In the genomic region with DNA sequence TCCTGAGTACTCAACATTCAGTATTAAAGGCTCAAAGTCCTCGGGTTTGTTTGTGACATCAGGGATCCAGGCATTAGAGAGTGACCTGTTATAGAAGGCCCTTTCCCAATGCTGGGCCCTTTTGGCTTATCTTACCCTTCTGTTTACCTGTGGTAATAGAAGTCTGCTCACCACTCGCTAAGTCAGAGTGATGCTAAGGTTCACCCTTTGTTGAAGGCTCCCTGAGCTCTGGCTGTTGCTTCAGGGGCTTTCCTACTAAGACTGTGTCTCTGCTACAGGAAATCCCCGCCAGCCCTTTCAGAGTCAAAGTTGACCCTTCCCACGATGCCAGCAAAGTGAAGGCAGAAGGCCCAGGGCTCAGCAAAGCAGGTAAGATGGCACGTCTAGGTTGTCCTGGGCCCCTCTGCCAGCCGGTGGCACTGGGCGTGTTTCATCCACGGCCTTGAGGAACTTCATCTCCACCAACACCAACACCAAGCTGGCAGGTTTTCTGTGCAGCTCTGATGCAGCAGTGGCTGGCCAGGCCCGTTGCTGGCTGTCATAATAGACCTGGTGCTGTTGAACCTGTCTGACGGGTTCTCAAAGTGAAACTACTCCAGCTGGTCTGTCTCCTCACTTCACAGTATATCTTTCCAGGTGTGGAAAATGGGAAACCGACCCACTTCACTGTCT, we compare ENCODE assay signal across 9 cellular contexts.
A peak's percentile ranks its signal among the peaks of the same experiment; 100 is the strongest.
DNase-seq lines count a peak whose midpoint lies in the region; FAIRE-seq and TF ChIP-seq lines count a peak whose summit lies in the region.
"Had no signal": no experiment of that assay in that cellular context is flagged by ENCODE, and none has a peak within 500 bp of the region (broad histone marks: within the 10 kb centered on the region; RNA-seq: fewer than 3 reads in every experiment).

No MANE protein-coding gene starts in this region.

- DNase-seq in GM19239 (ENCODE audit: insufficient read length, low spot score) (peak; percentile 16), HT-29 (ENCODE audit: low spot score) (peak; percentile 83), endodermal cell (no peak), suprapubic skin (ENCODE audit: low spot score in 2 of 2) (peak in 1 of 2 donors; percentile 80), dorsolateral prefrontal cortex (no peak), SKM-1 (lab: John Stamatoyannopoulos, UW; ENCODE audit: unreplicated experiment) (no peak)
- no peak for DNase-seq in stimulated activated CD4-positive, alpha-beta T cell treated with anti-CD3 and anti-CD28 coated beads, Interleukin-15, amount 100 ng/mL, for 24 hours

- no peaks in the 10 kb centered on the region for H3K27me3 Mint-ChIP-seq in endodermal cell (ENCODE audit: insufficient read depth)
- H3K27me3 Mint-ChIP-seq: brain had no signal

- no peak for TF ChIP-seq EP300 in suprapubic skin (IDR thresholded peaks at IDR 0.05)

- no peak overlapping the region for H3K4me3 Mint-ChIP-seq in endodermal cell
- H3K4me3 Mint-ChIP-seq: brain had no signal

- H3K9ac ChIP-seq in endodermal cell (ENCODE audit: extremely low read depth, low read length, poor library complexity, severe bottlenecking) = no peak overlapping the region

- no peak overlapping the region for H3K27ac ChIP-seq in endodermal cell (ENCODE audit: low read depth, low read length)
- H3K27ac ChIP-seq in suprapubic skin = peak overlapping the region; percentile 85
- no peak overlapping the region for H3K27ac ChIP-seq in dorsolateral prefrontal cortex

- no peak for TF ChIP-seq CTCF in endodermal cell (conservative IDR thresholded peaks at IDR 0.05)
- TF ChIP-seq CTCF in suprapubic skin (IDR thresholded peaks at IDR 0.05) = no peak
- no peak for TF ChIP-seq CTCF in dorsolateral prefrontal cortex (IDR thresholded peaks at IDR 0.05 in 54 of 56, conservative IDR thresholded peaks at IDR 0.05 in 2 of 56; ENCODE audit: low read depth in 1 of 56, partially characterized antibody in 56 of 56)

- no peak overlapping the region for H3K4me3 ChIP-seq in endodermal cell (ENCODE audit: low read length)
- H3K4me3 ChIP-seq in suprapubic skin = peak overlapping the region; percentile 34
- H3K4me3 ChIP-seq in dorsolateral prefrontal cortex = no peak overlapping the region

- H3K4me1 ChIP-seq in endodermal cell (ENCODE audit: control insufficient read depth, insufficient read depth, low read length) (no peaks in the 10 kb centered on the region), suprapubic skin (peaks cover 36% of the 10 kb centered on the region)

- H3K36me3 ChIP-seq in endodermal cell (ENCODE audit: control insufficient read depth, insufficient read depth, low read length) (peaks cover 95% of the 10 kb centered on the region), suprapubic skin (peaks cover 75% of the 10 kb centered on the region)

- intact Hi-C loops in dorsolateral prefrontal cortex (cut with DNase I) = no loop called here

- FAIRE-seq in GM19239 (lab: Jason Lieb, UNC) = no peak
- FAIRE-seq: H1 had no signal

- no peak for TF ChIP-seq POLR2A in suprapubic skin (IDR thresholded peaks at IDR 0.05)

- peak overlapping the region; percentile 81 for H3K27ac Mint-ChIP-seq in endodermal cell
- H3K27ac Mint-ChIP-seq: brain had no signal

- H3K36me3 Mint-ChIP-seq in endodermal cell (ENCODE audit: low read depth) = peaks cover 90% of the 10 kb centered on the region

- H3K4me1 Mint-ChIP-seq in endodermal cell = peaks cover 24% of the 10 kb centered on the region

- WGBS in endodermal cell (ENCODE audit: insufficient coverage in 1 of 2, insufficient read length in 1 of 2), 2 experiments = 90 to 94% methylated on average over 4 to 11 of the region's 11 CpGs
- WGBS in suprapubic skin = 62% methylated on average over 8 of the region's 11 CpGs

- no peaks in the 10 kb centered on the region for H3K27me3 ChIP-seq in endodermal cell (ENCODE audit: control insufficient read depth, insufficient read depth, low read length, poor library complexity, severe bottlenecking)
- no peaks in the 10 kb centered on the region for H3K27me3 ChIP-seq in suprapubic skin
- no peaks in the 10 kb centered on the region for H3K27me3 ChIP-seq in dorsolateral prefrontal cortex

- no peaks in the 10 kb centered on the region for H3K9me3 ChIP-seq in endodermal cell (ENCODE audit: control insufficient read depth, low read length)
- no peaks in the 10 kb centered on the region for H3K9me3 ChIP-seq in suprapubic skin

- no peaks in the 10 kb centered on the region for H3K9me3 Mint-ChIP-seq in endodermal cell

Comparison
In these comparisons a context has a peak if more than half of its experiments do, and no peak if none do; other contexts are left out.
1. DNase-seq: peak in GM19239 (single experiment) and HT-29 (single experiment); none in endodermal cell (single experiment), dorsolateral prefrontal cortex (0 of 10), SKM-1 (single experiment) and stimulated activated CD4-positive, alpha-beta T cell treated with anti-CD3 and anti-CD28 coated beads, Interleukin-15, amount 100 ng/mL, for 24 hours (single experiment).